Comparison of ENCODE assay signal across 13 cellular contexts in the genomic region with DNA sequence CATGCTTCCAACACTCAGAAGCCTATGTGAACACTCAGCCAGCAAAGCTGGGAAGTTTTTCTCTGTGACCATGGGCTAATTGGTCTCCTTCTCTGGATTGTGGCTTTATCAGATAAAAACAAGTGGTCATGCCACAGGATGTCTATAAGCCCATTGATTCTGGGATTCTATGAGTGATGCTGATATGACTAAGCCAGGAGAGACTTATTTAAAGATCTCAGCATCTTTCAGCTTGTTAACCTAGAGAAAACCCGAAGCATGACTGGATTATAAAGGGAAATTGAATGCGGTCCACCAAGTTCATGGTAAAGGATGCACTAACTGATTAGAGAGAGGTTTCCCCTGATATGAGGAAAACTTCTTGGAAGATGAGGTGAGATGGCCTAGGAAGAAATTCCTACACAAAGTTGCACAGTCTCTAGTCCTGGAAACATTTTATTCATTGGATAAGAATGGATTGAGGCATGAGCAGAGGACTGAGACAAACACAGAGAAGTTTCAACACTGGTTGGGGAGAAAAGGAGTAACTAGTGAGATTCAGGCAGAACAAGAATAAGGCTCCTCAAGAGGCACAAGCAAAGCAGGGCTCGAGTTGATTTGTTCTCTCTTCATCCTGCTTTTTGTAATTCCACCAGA. TPM values are rescaled to one million over a fixed set of nuclear protein-coding genes. Genes with fewer than 3 reads are reported as not detected.
DNase-seq lines count a peak whose midpoint lies in the region; ATAC-seq, FAIRE-seq and TF ChIP-seq lines count a peak whose summit lies in the region.
"Had no signal": no experiment of that assay in that cellular context is flagged by ENCODE, and none has a peak within 500 bp of the region (broad histone marks: within the 10 kb centered on the region; RNA-seq: fewer than 3 reads in every experiment).

No MANE protein-coding gene starts in this region.

- H3K9ac ChIP-seq in fibroblast of lung (ENCODE audit: insufficient read depth, low read length), result no peak overlapping the region

- peaks cover 46% of the 10 kb centered on the region for H3K27me3 Mint-ChIP-seq in activated T-helper 2 cell treated with anti-CD3 and anti-CD28 coated beads, Interferon-gamma antibody, Interleukin-2, Interleukin-4, amounts not matched to agents 10 μg/mL and 5 μg/mL and 100 μg/mL, durations not matched to agents 14 hours and 24 hours and 36 hours (ENCODE audit: low read depth)
- peaks cover 52% of the 10 kb centered on the region for H3K27me3 Mint-ChIP-seq in CD4-positive, alpha-beta T cell
- peaks cover 43% of the 10 kb centered on the region for H3K27me3 Mint-ChIP-seq in activated T-helper 1 cell treated with anti-CD3 and anti-CD28 coated beads, Interleukin-12 subunit alpha, Interleukin-12 subunit beta, Interleukin-2, Interleukin-4 antibody, amounts not matched to agents 30 ng/mL and 10 ng/mL and 1 ng/mL, durations not matched to agents 14 hours and 24 hours and 36 hours (ENCODE audit: insufficient read depth)

- H4K20me1 ChIP-seq in fibroblast of lung (ENCODE audit: control insufficient read depth, extremely low read depth, insufficient read depth, low read length), result no peaks in the 10 kb centered on the region

- TF ChIP-seq POLR2A in A549 (IDR thresholded peaks at IDR 0.05; ENCODE audit: low read length), result no peak

- DNase-seq in A549 (ENCODE audit: low read depth in 1 of 2, low spot score in 1 of 2), result no peak
- DNase-seq in SJSA1 (ENCODE audit: low read depth in 1 of 2, low spot score in 2 of 2), result no peak
- peak in 1 of 2 donors; percentile 95 for DNase-seq in fibroblast of lung (ENCODE audit: low read depth in 2 of 2)
- DNase-seq in psoas muscle, result no peak
- DNase-seq in activated T-helper 2 cell treated with anti-CD3 and anti-CD28 coated beads, Interferon-gamma antibody, Interleukin-2, Interleukin-4, amounts not matched to agents 10 μg/mL and 5 μg/mL and 100 μg/mL, durations not matched to agents 14 hours and 24 hours and 36 hours (ENCODE audit: low spot score), result no peak
- no peak for DNase-seq in CD4-positive, alpha-beta T cell
- no peak for DNase-seq in activated T-helper 1 cell treated with anti-CD3 and anti-CD28 coated beads, Interleukin-12 subunit alpha, Interleukin-12 subunit beta, Interleukin-2, Interleukin-4 antibody, amounts not matched to agents 30 ng/mL and 10 ng/mL and 1 ng/mL, durations not matched to agents 14 hours and 24 hours and 36 hours (ENCODE audit: low spot score)
- no peak for DNase-seq in NCI-H526 treated with DMSO at 0.1 percent for 48 hours (lab: John Stamatoyannopoulos, UW)
- DNase-seq: central memory CD4-positive, alpha-beta T cell; GDM1; NCI-H1930; T1000 had no signal

- H3K4me2 ChIP-seq in A549 (peak overlapping the region; percentile 84), fibroblast of lung (ENCODE audit: extremely low read depth, insufficient read depth, low read length) (peak overlapping the region; percentile 44)

- TF ChIP-seq CTCF in A549 (IDR thresholded peaks at IDR 0.05) (no peak), fibroblast of lung (conservative IDR thresholded peaks at IDR 0.05 in 1 of 2, IDR thresholded peaks at IDR 0.05 in 1 of 2; ENCODE audit: low read depth in 1 of 2, low read length in 2 of 2) (no peak), psoas muscle (IDR thresholded peaks at IDR 0.05) (no peak)
- no peak for TF ChIP-seq CTCF in CD4-positive, alpha-beta T cell (IDR thresholded peaks at IDR 0.05)

- peak overlapping the region; percentile 73 to 87 for H3K27ac ChIP-seq in A549
- peak overlapping the region; percentile 85 for H3K27ac ChIP-seq in SJSA1
- H3K27ac ChIP-seq in fibroblast of lung (ENCODE audit: insufficient read depth, low read length), result peak overlapping the region; percentile 65
- peak overlapping the region; percentile 58 for H3K27ac ChIP-seq in psoas muscle
- H3K27ac ChIP-seq in CD4-positive, alpha-beta T cell (ENCODE audit: low read depth, low read length), result no peak overlapping the region

- TF ChIP-seq RAD21 in A549 (conservative IDR thresholded peaks at IDR 0.05 in 1 of 2, IDR thresholded peaks at IDR 0.05 in 1 of 2), result no peak

- intact Hi-C loops in psoas muscle (cut with DNase I), result loop anchor here (5.0 kb wide), 2 partner anchors 36 to 59 kb away; no protein-coding TSS in a partner anchor
- intact Hi-C loops in activated T-helper 2 cell treated with anti-CD3 and anti-CD28 coated beads, Interferon-gamma antibody, Interleukin-2, Interleukin-4, amounts not matched to agents 10 μg/mL and 5 μg/mL and 100 μg/mL, durations not matched to agents 14 hours and 24 hours and 36 hours (cut with micrococcal nuclease), result loop anchor here (5.0 kb wide), 1 partner anchor 51 kb away; no protein-coding TSS in a partner anchor
- intact Hi-C loops in CD4-positive, alpha-beta T cell (cut with DNase I, micrococcal nuclease), result no loop called here
- intact Hi-C loops in activated T-helper 1 cell treated with anti-CD3 and anti-CD28 coated beads, Interleukin-12 subunit alpha, Interleukin-12 subunit beta, Interleukin-2, Interleukin-4 antibody, amounts not matched to agents 30 ng/mL and 10 ng/mL and 1 ng/mL, durations not matched to agents 14 hours and 24 hours and 36 hours (cut with micrococcal nuclease), result no loop called here

- no peak for TF ChIP-seq EP300 in A549 (IDR thresholded peaks at IDR 0.05)

- peak; percentile 93 for FAIRE-seq in A549 (lab: Jason Lieb, UNC)

- no peak overlapping the region for H2AFZ ChIP-seq in fibroblast of lung (ENCODE audit: low read length)

- H3K4me3 ChIP-seq in A549 (no peak overlapping the region), SJSA1 (no peak overlapping the region), fibroblast of lung (replicated peaks in 1 of 4; ENCODE audit: control extremely low read depth in 1 of 4, insufficient read depth in 1 of 4, low read depth in 3 of 4, low read length in 4 of 4) (no peak overlapping the region), psoas muscle (no peak overlapping the region)

- H3K9me3 ChIP-seq in A549 (no peaks in the 10 kb centered on the region), SJSA1 (replicated peaks) (no peaks in the 10 kb centered on the region), fibroblast of lung (ENCODE audit: control insufficient read depth, insufficient read depth, low read depth, low read length) (no peaks in the 10 kb centered on the region), psoas muscle (no peaks in the 10 kb centered on the region)
- H3K9me3 ChIP-seq in CD4-positive, alpha-beta T cell (ENCODE audit: control insufficient read depth, low read length), result no peaks in the 10 kb centered on the region

- H3K4me1 ChIP-seq in A549, result peaks cover 77% of the 10 kb centered on the region
- peaks cover 76% of the 10 kb centered on the region for H3K4me1 ChIP-seq in SJSA1 (replicated peaks)
- H3K4me1 ChIP-seq in fibroblast of lung (ENCODE audit: control insufficient read depth, extremely low read depth, insufficient read depth, low read length), result peaks cover 40% of the 10 kb centered on the region
- H3K4me1 ChIP-seq in psoas muscle, result peaks cover 37% of the 10 kb centered on the region

- H3K27me3 ChIP-seq in SJSA1 (replicated peaks), result no peaks in the 10 kb centered on the region
- no peaks in the 10 kb centered on the region for H3K27me3 ChIP-seq in fibroblast of lung (ENCODE audit: control insufficient read depth, insufficient read depth, low read length)
- peaks cover 0 to 6% (median 0%) of the 10 kb centered on the region in 3 donors for H3K27me3 ChIP-seq in psoas muscle (ENCODE audit: insufficient read depth in 3 of 3, low read length in 2 of 3)
- H3K27me3 ChIP-seq in CD4-positive, alpha-beta T cell (ENCODE audit: control insufficient read depth, insufficient read depth, low read length), result peaks cover 39% of the 10 kb centered on the region

- no peaks in the 10 kb centered on the region for H3K9me3 Mint-ChIP-seq in activated T-helper 2 cell treated with anti-CD3 and anti-CD28 coated beads, Interferon-gamma antibody, Interleukin-2, Interleukin-4, amounts not matched to agents 10 μg/mL and 5 μg/mL and 100 μg/mL, durations not matched to agents 14 hours and 24 hours and 36 hours
- no peaks in the 10 kb centered on the region for H3K9me3 Mint-ChIP-seq in CD4-positive, alpha-beta T cell
- H3K9me3 Mint-ChIP-seq in activated T-helper 1 cell treated with anti-CD3 and anti-CD28 coated beads, Interleukin-12 subunit alpha, Interleukin-12 subunit beta, Interleukin-2, Interleukin-4 antibody, amounts not matched to agents 30 ng/mL and 10 ng/mL and 1 ng/mL, durations not matched to agents 14 hours and 24 hours and 36 hours, result no peaks in the 10 kb centered on the region

- ATAC-seq in A549 (no peak; a peak in 1 of 6 replicates), psoas muscle (no peak)
- no peak for ATAC-seq in CD4-positive, alpha-beta T cell (ENCODE audit: poor library complexity)

- H3K4me3 Mint-ChIP-seq in activated T-helper 2 cell treated with anti-CD3 and anti-CD28 coated beads, Interferon-gamma antibody, Interleukin-2, Interleukin-4, amounts not matched to agents 10 μg/mL and 5 μg/mL and 100 μg/mL, durations not matched to agents 14 hours and 24 hours and 36 hours (ENCODE audit: low read depth), result no peak overlapping the region
- H3K4me3 Mint-ChIP-seq in CD4-positive, alpha-beta T cell, result no peak overlapping the region
- no peak overlapping the region for H3K4me3 Mint-ChIP-seq in activated T-helper 1 cell treated with anti-CD3 and anti-CD28 coated beads, Interleukin-12 subunit alpha, Interleukin-12 subunit beta, Interleukin-2, Interleukin-4 antibody, amounts not matched to agents 30 ng/mL and 10 ng/mL and 1 ng/mL, durations not matched to agents 14 hours and 24 hours and 36 hours

- POLR2A ChIA-PET in A549 (lab: Yijun Ruan, JAX), result no interaction called here
- POLR2A ChIA-PET in CD4-positive, alpha-beta T cell (lab: Charles Lee), result no interaction called here

- H3K27ac Mint-ChIP-seq in activated T-helper 2 cell treated with anti-CD3 and anti-CD28 coated beads, Interferon-gamma antibody, Interleukin-2, Interleukin-4, amounts not matched to agents 10 μg/mL and 5 μg/mL and 100 μg/mL, durations not matched to agents 14 hours and 24 hours and 36 hours, result no peak overlapping the region
- no peak overlapping the region for H3K27ac Mint-ChIP-seq in CD4-positive, alpha-beta T cell
- H3K27ac Mint-ChIP-seq in activated T-helper 1 cell treated with anti-CD3 and anti-CD28 coated beads, Interleukin-12 subunit alpha, Interleukin-12 subunit beta, Interleukin-2, Interleukin-4 antibody, amounts not matched to agents 30 ng/mL and 10 ng/mL and 1 ng/mL, durations not matched to agents 14 hours and 24 hours and 36 hours, result no peak overlapping the region

- 30% methylated on average over 3 of the region's 3 CpGs for WGBS in A549 (ENCODE audit: missing lambda C conversion rate)
- WGBS in psoas muscle, 3 donors, result 47 to 57% (median 55%) methylated on average over 3 of the region's 3 CpGs

- peaks cover 4% of the 10 kb centered on the region for H3K4me1 Mint-ChIP-seq in activated T-helper 2 cell treated with anti-CD3 and anti-CD28 coated beads, Interferon-gamma antibody, Interleukin-2, Interleukin-4, amounts not matched to agents 10 μg/mL and 5 μg/mL and 100 μg/mL, durations not matched to agents 14 hours and 24 hours and 36 hours (ENCODE audit: low read depth)
- H3K4me1 Mint-ChIP-seq in CD4-positive, alpha-beta T cell (ENCODE audit: low read depth), result no peaks in the 10 kb centered on the region
- H3K4me1 Mint-ChIP-seq in activated T-helper 1 cell treated with anti-CD3 and anti-CD28 coated beads, Interleukin-12 subunit alpha, Interleukin-12 subunit beta, Interleukin-2, Interleukin-4 antibody, amounts not matched to agents 30 ng/mL and 10 ng/mL and 1 ng/mL, durations not matched to agents 14 hours and 24 hours and 36 hours (ENCODE audit: low read depth), result peaks cover 12% of the 10 kb centered on the region

- H3K36me3 Mint-ChIP-seq in activated T-helper 2 cell treated with anti-CD3 and anti-CD28 coated beads, Interferon-gamma antibody, Interleukin-2, Interleukin-4, amounts not matched to agents 10 μg/mL and 5 μg/mL and 100 μg/mL, durations not matched to agents 14 hours and 24 hours and 36 hours (ENCODE audit: low read depth), result no peaks in the 10 kb centered on the region
- H3K36me3 Mint-ChIP-seq in CD4-positive, alpha-beta T cell (ENCODE audit: low read depth), result no peaks in the 10 kb centered on the region
- H3K36me3 Mint-ChIP-seq in activated T-helper 1 cell treated with anti-CD3 and anti-CD28 coated beads, Interleukin-12 subunit alpha, Interleukin-12 subunit beta, Interleukin-2, Interleukin-4 antibody, amounts not matched to agents 30 ng/mL and 10 ng/mL and 1 ng/mL, durations not matched to agents 14 hours and 24 hours and 36 hours (ENCODE audit: low read depth), result no peaks in the 10 kb centered on the region

- CTCF ChIA-PET in A549 (lab: Yijun Ruan, JAX), result interaction anchor here (0.9 to 9.4 kb wide), 4 partner anchors 49 to 108 kb away, joined by 3 to 57 read pairs (median 6); a partner anchor contains a TSS
- CTCF ChIA-PET in CD4-positive, alpha-beta T cell (lab: Charles Lee), result no interaction called here

- no peaks in the 10 kb centered on the region for H3K79me2 ChIP-seq in fibroblast of lung (ENCODE audit: control insufficient read depth, insufficient read depth, low read length)

- no peaks in the 10 kb centered on the region; the same call in 1 of the 2 replicates for H3K36me3 ChIP-seq in SJSA1
- H3K36me3 ChIP-seq in fibroblast of lung (ENCODE audit: control insufficient read depth, insufficient read depth, low read length), result no peaks in the 10 kb centered on the region
- H3K36me3 ChIP-seq in psoas muscle (ENCODE audit: insufficient read depth in 1 of 2, low read depth in 1 of 2), result no peaks in the 10 kb centered on the region

RNA-seq across cellular contexts. Expression of a gene that starts 2.1 kb away (rescaled TPM):
- polyA plus RNA-seq in A549 (2011; rRNA removed) (17.6 and 25.9 TPM in 2 replicates), A549 (2017; fragmentation: RNase III; extraction: RNeasy Plus Mini Kit Qiagen cat#74134 plus additional on column Dnase treatment) (130 to 161 TPM (median 144 TPM) in 3 replicates), fibroblast of lung (65.7 and 170 TPM in 2 replicates), psoas muscle (10 to 100 TPM in 1 of 3 donors, 1 to 10 TPM in 2; 7.2 to 12.8 (median 8.0) TPM)
- 29.1 and 32.6 TPM in 2 replicates for polyA plus RNA-seq in A549 (2012; cell fraction: cytosol; rRNA removed)
- 21.7 and 38.3 TPM in 2 replicates for polyA plus RNA-seq in A549 (2012; cell fraction: nucleus; rRNA removed)
- polyA minus RNA-seq in A549 (2011; rRNA and poly(A)+ RNA removed), result 19.4 and 32.2 TPM in 2 replicates
- total RNA-seq in SJSA1 (2014; rRNA removed; shearing (Covaris generic)), result 17.3 and 18.8 TPM in 2 replicates
- total RNA-seq in fibroblast of lung (23.1 and 42.9 TPM in 2 replicates), psoas muscle (10 to 100 TPM in 2 of 4 donors, 1 to 10 TPM in 2; 5.0 to 28.3 (median 17.2) TPM)
- 41.7 and 132 TPM in 2 replicates for polyA plus RNA-seq in fibroblast of lung (2012)
- 30.5 and 101 TPM in 2 replicates for polyA minus RNA-seq in fibroblast of lung (ENCODE audit: low replicate concordance)
- not detected in 2 replicates for total RNA-seq in activated T-helper 2 cell treated with anti-CD3 and anti-CD28 coated beads, Interferon-gamma antibody, Interleukin-2, Interleukin-4, amounts not matched to agents 10 μg/mL and 5 μg/mL and 100 μg/mL, durations not matched to agents 14 hours and 24 hours and 36 hours
- not detected for total RNA-seq in CD4-positive, alpha-beta T cell
- total RNA-seq in activated T-helper 1 cell treated with anti-CD3 and anti-CD28 coated beads, Interleukin-12 subunit alpha, Interleukin-12 subunit beta, Interleukin-2, Interleukin-4 antibody, amounts not matched to agents 30 ng/mL and 10 ng/mL and 1 ng/mL, durations not matched to agents 14 hours and 24 hours and 36 hours, result 0.39 and 0.65 TPM in 2 replicates

RNA-seq across cellular contexts. Expression of a gene that starts 17.0 kb away (rescaled TPM):
- polyA plus RNA-seq in A549 (2011; rRNA removed) (not detected in 2 replicates), A549 (2017; fragmentation: RNase III; extraction: RNeasy Plus Mini Kit Qiagen cat#74134 plus additional on column Dnase treatment) (0.13 to 0.17 TPM in 2 of 3 replicates, not detected in the other), fibroblast of lung (0.55 and 0.81 TPM in 2 replicates), psoas muscle (1 to 10 TPM in 1 of 3 donors, under 1 TPM in 1, not detected in 1; 0.05 to 2.7 TPM)
- polyA plus RNA-seq in A549 (2012; cell fraction: cytosol; rRNA removed), result not detected in 2 replicates
- not detected in 2 replicates for polyA plus RNA-seq in A549 (2012; cell fraction: nucleus; rRNA removed)
- not detected in 2 replicates for polyA minus RNA-seq in A549 (2011; rRNA and poly(A)+ RNA removed)
- total RNA-seq in SJSA1 (2014; rRNA removed; shearing (Covaris generic)), result not detected in 2 replicates
- total RNA-seq in fibroblast of lung (0.33 and 0.51 TPM in 2 replicates), psoas muscle (under 1 TPM in 2 of 4 donors, not detected in 2; 0.28 to 0.66 TPM)
- 0.75 TPM in 1 of 2 replicates, not detected in the other for polyA plus RNA-seq in fibroblast of lung (2012)
- not detected in 2 replicates for polyA minus RNA-seq in fibroblast of lung (ENCODE audit: low replicate concordance)
- total RNA-seq in activated T-helper 2 cell treated with anti-CD3 and anti-CD28 coated beads, Interferon-gamma antibody, Interleukin-2, Interleukin-4, amounts not matched to agents 10 μg/mL and 5 μg/mL and 100 μg/mL, durations not matched to agents 14 hours and 24 hours and 36 hours, result not detected in 2 replicates
- not detected for total RNA-seq in CD4-positive, alpha-beta T cell
- total RNA-seq in activated T-helper 1 cell treated with anti-CD3 and anti-CD28 coated beads, Interleukin-12 subunit alpha, Interleukin-12 subunit beta, Interleukin-2, Interleukin-4 antibody, amounts not matched to agents 30 ng/mL and 10 ng/mL and 1 ng/mL, durations not matched to agents 14 hours and 24 hours and 36 hours, result not detected in 2 replicates
- total RNA-seq: lung microvascular endothelial cell had no signal

RNA-seq across cellular contexts. Expression of a gene that starts 32.5 kb away (rescaled TPM):
- polyA plus RNA-seq in A549 (2011; rRNA removed) (not detected in 2 replicates), A549 (2017; fragmentation: RNase III; extraction: RNeasy Plus Mini Kit Qiagen cat#74134 plus additional on column Dnase treatment) (not detected in 3 replicates), fibroblast of lung (0.91 TPM in 1 of 2 replicates, not detected in the other), psoas muscle (not detected)
- polyA plus RNA-seq in A549 (2012; cell fraction: cytosol; rRNA removed), result not detected in 2 replicates
- not detected in 2 replicates for polyA plus RNA-seq in A549 (2012; cell fraction: nucleus; rRNA removed)
- polyA minus RNA-seq in A549 (2011; rRNA and poly(A)+ RNA removed), result not detected in 2 replicates
- not detected in 2 replicates for total RNA-seq in SJSA1 (2014; rRNA removed; shearing (Covaris generic))
- total RNA-seq in fibroblast of lung (not detected in 2 replicates), psoas muscle (1 to 10 TPM in 1 of 4 donors, under 1 TPM in 1, not detected in 2; 0.42 to 1.6 TPM)
- polyA plus RNA-seq in fibroblast of lung (2012), result 1.7 TPM in 1 of 2 replicates, not detected in the other
- polyA minus RNA-seq in fibroblast of lung (ENCODE audit: low replicate concordance), result not detected in 2 replicates
- total RNA-seq in activated T-helper 2 cell treated with anti-CD3 and anti-CD28 coated beads, Interferon-gamma antibody, Interleukin-2, Interleukin-4, amounts not matched to agents 10 μg/mL and 5 μg/mL and 100 μg/mL, durations not matched to agents 14 hours and 24 hours and 36 hours, result not detected in 2 replicates
- total RNA-seq in CD4-positive, alpha-beta T cell, result not detected
- total RNA-seq in activated T-helper 1 cell treated with anti-CD3 and anti-CD28 coated beads, Interleukin-12 subunit alpha, Interleukin-12 subunit beta, Interleukin-2, Interleukin-4 antibody, amounts not matched to agents 30 ng/mL and 10 ng/mL and 1 ng/mL, durations not matched to agents 14 hours and 24 hours and 36 hours, result not detected in 2 replicates
- total RNA-seq: lung microvascular endothelial cell had no signal

Comparison
In these comparisons a context has a peak if more than half of its experiments do, and no peak if none do; other contexts are left out.
1. intact Hi-C loops: an anchor here in psoas muscle (5.0 kb wide) and activated T-helper 2 cell treated with anti-CD3 and anti-CD28 coated beads, Interferon-gamma antibody, Interleukin-2, Interleukin-4, amounts not matched to agents 10 μg/mL and 5 μg/mL and 100 μg/mL, durations not matched to agents 14 hours and 24 hours and 36 hours (5.0 kb wide); none called in CD4-positive, alpha-beta T cell and activated T-helper 1 cell treated with anti-CD3 and anti-CD28 coated beads, Interleukin-12 subunit alpha, Interleukin-12 subunit beta, Interleukin-2, Interleukin-4 antibody, amounts not matched to agents 30 ng/mL and 10 ng/mL and 1 ng/mL, durations not matched to agents 14 hours and 24 hours and 36 hours.